In the genomic region with DNA sequence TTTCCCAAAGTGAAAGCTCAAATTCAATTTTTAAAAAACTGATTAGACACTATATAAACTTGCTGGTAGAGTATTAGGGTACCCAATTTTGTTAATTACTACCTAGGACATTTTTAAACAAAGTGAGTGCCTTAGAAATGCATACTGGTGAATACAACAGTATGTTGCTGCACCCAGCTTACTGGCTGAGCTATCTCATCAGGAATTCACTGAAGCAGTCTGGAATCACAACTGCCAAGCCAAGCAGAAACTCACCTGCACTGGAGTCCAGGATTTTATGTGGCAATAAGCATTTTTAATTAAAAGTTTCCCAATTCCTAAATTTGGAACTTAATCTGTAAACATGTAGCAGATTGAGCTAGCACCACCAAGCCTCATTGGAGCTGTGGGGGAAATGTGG, we compare ENCODE assay signal across 14 cellular contexts.
"Had no signal": no experiment of that assay in that cellular context is flagged by ENCODE, and none has a peak within 500 bp of the region (broad histone marks: within the 10 kb centered on the region; RNA-seq: fewer than 3 reads in every experiment).

No MANE protein-coding gene starts in this region.

- H3K27ac Mint-ChIP-seq: activated CD4-positive, alpha-beta T cell treated with anti-CD3 and anti-CD28 coated beads for 36 hours; activated naive CD4-positive, alpha-beta T cell treated with anti-CD3 and anti-CD28 coated beads, Interleukin-2, amount 50 U/mL, for 72 hours; progenitor cell of endocrine pancreas; stimulated activated naive CD8-positive, alpha-beta T cell treated with anti-CD3 and anti-CD28 coated beads, Interleukin-15, Interleukin-2, amounts not matched to agents 100 ng/mL and 50 ng/mL, for 24 hours; T-helper 2 cell treated with Interferon-gamma antibody and Interleukin-4, amounts not matched to agents 5 μg/mL and 100 μg/mL, for 36 hours had no signal

- H3K4me1 ChIP-seq: adrenal gland had no signal

- H3K9me3 ChIP-seq: adrenal gland, esophagus muscularis mucosa had no signal

- H3K27ac ChIP-seq: adrenal gland, cardiac muscle cell, esophagus muscularis mucosa had no signal

- H3K4me3 ChIP-seq: adrenal gland, cardiac muscle cell, esophagus muscularis mucosa had no signal

- H3K4me1 Mint-ChIP-seq: activated CD4-positive, alpha-beta T cell treated with anti-CD3 and anti-CD28 coated beads for 36 hours; nephron had no signal

- H3K36me3 Mint-ChIP-seq: activated naive CD4-positive, alpha-beta T cell treated with anti-CD3 and anti-CD28 coated beads, Interleukin-2, amount 50 U/mL, for 72 hours had no signal

- H3K27me3 Mint-ChIP-seq: progenitor cell of endocrine pancreas had no signal

- H3K36me3 ChIP-seq: adrenal gland, cardiac muscle cell had no signal

- DNase-seq: activated CD4-positive, alpha-beta T cell treated with anti-CD3 and anti-CD28 coated beads for 36 hours; activated CD4-positive, alpha-beta T cell treated with anti-CD3 and anti-CD28 coated beads, Interleukin-2, amount 50 U/mL, for 48 hours; activated gamma-delta T cell treated with Interleukin-2 at 50 U/mL for 16 hours; adrenal gland; midbrain had no signal

- H3K4me3 Mint-ChIP-seq: activated CD4-positive, alpha-beta T cell treated with anti-CD3 and anti-CD28 coated beads for 36 hours; nephron; stimulated activated naive CD8-positive, alpha-beta T cell treated with anti-CD3 and anti-CD28 coated beads, Interleukin-15, Interleukin-2, amounts not matched to agents 100 ng/mL and 50 ng/mL, for 24 hours; T-helper 2 cell treated with Interferon-gamma antibody and Interleukin-4, amounts not matched to agents 5 μg/mL and 100 μg/mL, for 36 hours had no signal

- ATAC-seq: activated CD4-positive, alpha-beta T cell treated with anti-CD3 and anti-CD28 coated beads for 36 hours; activated naive CD4-positive, alpha-beta T cell treated with anti-CD3 and anti-CD28 coated beads, Interleukin-2, amount 50 U/mL, for 72 hours; left lobe of liver; right cardiac atrium had no signal

- H3K27me3 ChIP-seq: adrenal gland, cardiac muscle cell, esophagus muscularis mucosa had no signal

- H3K9me3 Mint-ChIP-seq: activated naive CD4-positive, alpha-beta T cell treated with anti-CD3 and anti-CD28 coated beads, Interleukin-2, amount 50 U/mL, for 72 hours; nephron; stimulated activated naive CD8-positive, alpha-beta T cell treated with anti-CD3 and anti-CD28 coated beads, Interleukin-15, Interleukin-2, amounts not matched to agents 100 ng/mL and 50 ng/mL, for 24 hours; T-helper 2 cell treated with Interferon-gamma antibody and Interleukin-4, amounts not matched to agents 5 μg/mL and 100 μg/mL, for 36 hours had no signal
